1 cellular context compared by ENCODE assay signal in the genomic region with DNA sequence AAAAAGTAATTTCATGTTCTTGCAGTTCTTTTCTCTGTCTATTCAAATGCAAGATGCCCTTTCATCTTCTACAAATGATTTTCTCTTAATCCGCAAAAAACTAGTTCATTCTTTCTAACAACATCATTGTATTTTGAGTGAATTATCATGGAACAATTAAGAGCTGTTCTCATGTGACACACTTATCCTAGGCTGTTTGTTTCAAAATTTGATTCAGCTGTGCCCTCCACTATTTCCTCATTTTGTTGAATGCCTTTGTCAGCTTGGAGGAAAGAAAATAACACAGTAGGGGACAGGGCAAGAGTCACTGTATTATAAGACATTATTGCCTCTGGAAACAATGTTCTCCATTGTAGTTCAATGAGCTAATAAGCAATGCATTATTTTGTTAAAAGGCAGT.
TF ChIP-seq lines count a peak whose summit lies in the region.

No MANE protein-coding gene starts in this region.

TF ChIP-seq in GM23338, 12 proteins besides CTCF, POLR2A, EP300 and RAD21 (continued from another document):
- TF ChIP-seq, protein P1, sequence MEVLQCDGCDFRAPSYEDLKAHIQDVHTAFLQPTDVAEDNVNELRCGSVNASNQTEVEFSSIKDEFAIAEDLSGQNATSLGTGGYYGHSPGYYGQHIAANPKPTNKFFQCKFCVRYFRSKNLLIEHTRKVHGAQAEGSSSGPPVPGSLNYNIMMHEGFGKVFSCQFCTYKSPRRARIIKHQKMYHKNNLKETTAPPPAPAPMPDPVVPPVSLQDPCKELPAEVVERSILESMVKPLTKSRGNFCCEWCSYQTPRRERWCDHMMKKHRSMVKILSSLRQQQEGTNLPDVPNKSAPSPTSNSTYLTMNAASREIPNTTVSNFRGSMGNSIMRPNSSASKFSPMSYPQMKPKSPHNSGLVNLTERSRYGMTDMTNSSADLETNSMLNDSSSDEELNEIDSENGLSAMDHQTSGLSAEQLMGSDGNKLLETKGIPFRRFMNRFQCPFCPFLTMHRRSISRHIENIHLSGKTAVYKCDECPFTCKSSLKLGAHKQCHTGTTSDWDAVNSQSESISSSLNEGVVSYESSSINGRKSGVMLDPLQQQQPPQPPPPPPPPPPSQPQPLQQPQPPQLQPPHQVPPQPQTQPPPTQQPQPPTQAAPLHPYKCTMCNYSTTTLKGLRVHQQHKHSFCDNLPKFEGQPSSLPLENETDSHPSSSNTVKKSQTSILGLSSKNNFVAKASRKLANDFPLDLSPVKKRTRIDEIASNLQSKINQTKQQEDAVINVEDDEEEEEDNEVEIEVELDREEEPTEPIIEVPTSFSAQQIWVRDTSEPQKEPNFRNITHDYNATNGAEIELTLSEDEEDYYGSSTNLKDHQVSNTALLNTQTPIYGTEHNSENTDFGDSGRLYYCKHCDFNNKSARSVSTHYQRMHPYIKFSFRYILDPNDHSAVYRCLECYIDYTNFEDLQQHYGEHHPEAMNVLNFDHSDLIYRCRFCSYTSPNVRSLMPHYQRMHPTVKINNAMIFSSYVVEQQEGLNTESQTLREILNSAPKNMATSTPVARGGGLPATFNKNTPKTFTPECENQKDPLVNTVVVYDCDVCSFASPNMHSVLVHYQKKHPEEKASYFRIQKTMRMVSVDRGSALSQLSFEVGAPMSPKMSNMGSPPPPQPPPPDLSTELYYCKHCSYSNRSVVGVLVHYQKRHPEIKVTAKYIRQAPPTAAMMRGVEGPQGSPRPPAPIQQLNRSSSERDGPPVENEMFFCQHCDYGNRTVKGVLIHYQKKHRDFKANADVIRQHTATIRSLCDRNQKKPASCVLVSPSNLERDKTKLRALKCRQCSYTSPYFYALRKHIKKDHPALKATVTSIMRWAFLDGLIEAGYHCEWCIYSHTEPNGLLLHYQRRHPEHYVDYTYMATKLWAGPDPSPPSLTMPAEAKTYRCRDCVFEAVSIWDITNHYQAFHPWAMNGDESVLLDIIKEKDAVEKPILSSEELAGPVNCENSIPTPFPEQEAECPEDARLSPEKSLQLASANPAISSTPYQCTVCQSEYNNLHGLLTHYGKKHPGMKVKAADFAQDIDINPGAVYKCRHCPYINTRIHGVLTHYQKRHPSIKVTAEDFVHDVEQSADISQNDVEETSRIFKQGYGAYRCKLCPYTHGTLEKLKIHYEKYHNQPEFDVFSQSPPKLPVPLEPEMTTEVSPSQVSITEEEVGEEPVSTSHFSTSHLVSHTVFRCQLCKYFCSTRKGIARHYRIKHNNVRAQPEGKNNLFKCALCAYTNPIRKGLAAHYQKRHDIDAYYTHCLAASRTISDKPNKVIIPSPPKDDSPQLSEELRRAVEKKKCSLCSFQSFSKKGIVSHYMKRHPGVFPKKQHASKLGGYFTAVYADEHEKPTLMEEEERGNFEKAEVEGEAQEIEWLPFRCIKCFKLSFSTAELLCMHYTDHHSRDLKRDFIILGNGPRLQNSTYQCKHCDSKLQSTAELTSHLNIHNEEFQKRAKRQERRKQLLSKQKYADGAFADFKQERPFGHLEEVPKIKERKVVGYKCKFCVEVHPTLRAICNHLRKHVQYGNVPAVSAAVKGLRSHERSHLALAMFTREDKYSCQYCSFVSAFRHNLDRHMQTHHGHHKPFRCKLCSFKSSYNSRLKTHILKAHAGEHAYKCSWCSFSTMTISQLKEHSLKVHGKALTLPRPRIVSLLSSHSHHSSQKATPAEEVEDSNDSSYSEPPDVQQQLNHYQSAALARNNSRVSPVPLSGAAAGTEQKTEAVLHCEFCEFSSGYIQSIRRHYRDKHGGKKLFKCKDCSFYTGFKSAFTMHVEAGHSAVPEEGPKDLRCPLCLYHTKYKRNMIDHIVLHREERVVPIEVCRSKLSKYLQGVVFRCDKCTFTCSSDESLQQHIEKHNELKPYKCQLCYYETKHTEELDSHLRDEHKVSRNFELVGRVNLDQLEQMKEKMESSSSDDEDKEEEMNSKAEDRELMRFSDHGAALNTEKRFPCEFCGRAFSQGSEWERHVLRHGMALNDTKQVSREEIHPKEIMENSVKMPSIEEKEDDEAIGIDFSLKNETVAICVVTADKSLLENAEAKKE (CRISPR knock-in tag; IDR thresholded peaks at IDR 0.05) = no peak
- TF ChIP-seq NANOG (IDR thresholded peaks at IDR 0.05; ENCODE audit: borderline replicate concordance) (no peak), ZNF114 (CRISPR knock-in tag; IDR thresholded peaks at IDR 0.05) (no peak), POLR2AphosphoS5 (IDR thresholded peaks at IDR 0.05; ENCODE audit: low read depth) (no peak), JUNB (IDR thresholded peaks at IDR 0.05; ENCODE audit: unreplicated experiment) (no peak)
